Comparison of ENCODE assay signal across 9 cellular contexts in genomic region chrX:119753639-119754257, GRCh38. TPM values are rescaled to one million over a fixed set of nuclear protein-coding genes. Genes with fewer than 3 reads are reported as not detected.
DNase-seq lines count a peak whose midpoint lies in the region; ATAC-seq and TF ChIP-seq lines count a peak whose summit lies in the region.
"Had no signal": no experiment of that assay in that cellular context is flagged by ENCODE, and none has a peak within 500 bp of the region (broad histone marks: within the 10 kb centered on the region; RNA-seq: fewer than 3 reads in every experiment).

No MANE protein-coding gene starts in this region.

- no peak for ATAC-seq in GM21526 (IDR thresholded peaks at IDR 0.05; ENCODE audit: low FRiP score, unreplicated experiment)

- no peaks in the 10 kb centered on the region for H3K79me2 ChIP-seq in neural cell (replicated peaks; ENCODE audit: insufficient read depth, low read length)

- H3K9me2 ChIP-seq in neural cell (ENCODE audit: insufficient read depth, low read length), result no peaks in the 10 kb centered on the region

- H3K36me3 ChIP-seq in neural cell (ENCODE audit: insufficient read depth, low read length), result no peaks in the 10 kb centered on the region

- H3K27ac ChIP-seq in neural cell (ENCODE audit: low read length), result no peak overlapping the region

- no peaks in the 10 kb centered on the region for H3K9me3 ChIP-seq in neural cell (ENCODE audit: low read length)
- H3K9me3 ChIP-seq: Caco-2 had no signal

- no peaks in the 10 kb centered on the region for H3F3A ChIP-seq in neural cell (ENCODE audit: insufficient read depth, low read length, poor library complexity, severe bottlenecking)

- TF ChIP-seq RAD21 in neural cell (conservative IDR thresholded peaks at IDR 0.05), result peak; percentile 45

- H3K4me2 ChIP-seq in neural cell (ENCODE audit: low read length), result no peak overlapping the region

- no peaks in the 10 kb centered on the region for H4K20me1 ChIP-seq in neural cell (ENCODE audit: insufficient read depth)

- TF ChIP-seq CTCF in choroid plexus epithelial cell (conservative IDR thresholded peaks at IDR 0.05; ENCODE audit: low read depth, low read length), result peak; percentile 55
- peak; percentile 44 for TF ChIP-seq CTCF in neural cell (IDR thresholded peaks at IDR 0.05; ENCODE audit: poor library complexity, severe bottlenecking)

- TF ChIP-seq EP300 in neural cell (conservative IDR thresholded peaks at IDR 0.05; ENCODE audit: poor library complexity, severe bottlenecking), result no peak

- peaks cover 17% of the 10 kb centered on the region for H3K27me3 ChIP-seq in neural cell (ENCODE audit: insufficient read depth, low read depth, low read length)

- H3K4me3 ChIP-seq in choroid plexus epithelial cell (ENCODE audit: low read depth, low read length), result no peak overlapping the region
- H3K4me3 ChIP-seq in neural cell (ENCODE audit: low read length), result no peak overlapping the region

- peak; percentile 15 for DNase-seq in NCI-H146 (lab: John Stamatoyannopoulos, UW)
- no peak for DNase-seq in NCI-H146 treated with DMSO at 0.1 percent for 48 hours (lab: John Stamatoyannopoulos, UW; ENCODE audit: unreplicated experiment)
- DNase-seq in NCI-H1092 (lab: John Stamatoyannopoulos, UW), result peak; percentile 10
- DNase-seq in T-helper 9 cell, result peak; percentile 40
- DNase-seq in choroid plexus epithelial cell (ENCODE audit: low read depth), result peak; percentile 61
- DNase-seq in cerebellum (ENCODE audit: low spot score), result no peak

- H3K9ac ChIP-seq in neural cell (ENCODE audit: low read length), result no peak overlapping the region

- H2AFZ ChIP-seq in neural cell (ENCODE audit: low read depth, low read length), result no peak overlapping the region

TF ChIP-seq in neural cell, 6 proteins besides CTCF, POLR2A, EP300 and RAD21:
- TF ChIP-seq POLR2AphosphoS5 (IDR thresholded peaks at IDR 0.05), result no peak
- TF ChIP-seq TAF1 (IDR thresholded peaks at IDR 0.05; ENCODE audit: low read depth), result no peak
- no peak for TF ChIP-seq MXI1 (conservative IDR thresholded peaks at IDR 0.05; ENCODE audit: poor library complexity, severe bottlenecking)
- TF ChIP-seq REST (IDR thresholded peaks at IDR 0.05; ENCODE audit: borderline replicate concordance), result no peak
- no peak for TF ChIP-seq SMC3 (conservative IDR thresholded peaks at IDR 0.05; ENCODE audit: poor library complexity)
- TF ChIP-seq EZH2 (IDR thresholded peaks at IDR 0.05; ENCODE audit: borderline replicate concordance, insufficient read depth, low read length, poor library complexity, severe bottlenecking), result no peak
TF ChIP-seq in neural cell: peak in this region for 0.

RNA-seq across cellular contexts. Expression of gene SOWAHD, which starts 4.6 kb away (rescaled TPM):
- polyA plus RNA-seq in neural cell, result 1.0 TPM in 1 of 2 replicates, not detected in the other
- polyA minus RNA-seq in neural cell, result 0.35 TPM in 1 of 2 replicates, not detected in the other
- 0.91 TPM for total RNA-seq in cerebellum

RNA-seq across cellular contexts. Expression of gene RPL39, which starts 37.7 kb away (rescaled TPM):
- 2,693 and 3,126 TPM in 2 replicates for polyA plus RNA-seq in neural cell
- polyA minus RNA-seq in neural cell, result 1,007 and 1,081 TPM in 2 replicates
- 1,245 TPM for total RNA-seq in cerebellum

Comparison
In these comparisons a context has a peak if more than half of its experiments do, and no peak if none do; other contexts are left out.
1. DNase-seq: peak in NCI-H146 (single experiment), NCI-H1092 (single experiment), T-helper 9 cell (single experiment) and choroid plexus epithelial cell (single experiment); none in NCI-H146 treated with DMSO at 0.1 percent for 48 hours (single experiment) and cerebellum (single experiment).